22 cellular contexts compared by ENCODE assay signal in the genomic region with DNA sequence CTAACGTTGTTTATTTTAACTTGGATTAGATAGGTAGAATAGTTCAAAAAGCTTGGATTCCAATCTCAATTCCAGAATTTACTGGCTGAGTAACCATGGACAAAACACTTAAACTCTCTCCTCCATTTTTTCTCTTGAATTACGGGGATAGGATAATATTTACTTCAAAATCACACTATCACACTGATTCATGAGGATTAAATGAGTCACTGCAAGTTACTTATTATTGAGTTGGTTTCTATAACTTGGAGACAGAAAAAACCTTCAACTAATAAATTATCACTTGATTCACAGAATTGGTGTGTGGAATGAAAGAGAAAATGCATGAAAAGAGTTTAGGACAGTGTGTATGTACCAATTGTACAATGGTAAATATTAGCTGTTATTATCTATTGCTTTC.
"Had no signal": no experiment of that assay in that cellular context is flagged by ENCODE, and none has a peak within 500 bp of the region (broad histone marks: within the 10 kb centered on the region; RNA-seq: fewer than 3 reads in every experiment).

No MANE protein-coding gene starts in this region.

- DNase-seq: activated CD4-positive, alpha-beta memory T cell treated with anti-CD3 and anti-CD28 coated beads, Interleukin-2, amount 10 ng/mL, durations not matched to agents 7 days and 5 days; activated CD4-positive, alpha-beta T cell treated with anti-CD3 and anti-CD28 coated beads for 1 hour; activated CD4-positive, alpha-beta T cell treated with anti-CD3 and anti-CD28 coated beads for 48 hours; activated CD4-positive, CD25-positive, alpha-beta regulatory T cell; activated CD8-positive, alpha-beta memory T cell treated with anti-CD3 and anti-CD28 coated beads for 24 hours; activated gamma-delta T cell; activated naive CD4-positive, alpha-beta T cell treated with Interleukin-2 at 50 U/mL for 16 hours; activated naive CD8-positive, alpha-beta T cell treated with anti-CD3 and anti-CD28 coated beads, Interleukin-2, amount 10 ng/mL, durations not matched to agents 7 days and 5 days; activated T-cell treated with anti-CD3 and anti-CD28 coated beads, Interleukin-2, amount 50 U/mL, for 24 hours; body of pancreas; NCI-H1105; NCI-H1417 treated with DMSO at 0.1 percent for 48 hours; NCI-H187 treated with DMSO at 0.1 percent for 48 hours; NCI-H2081; NCI-H2171 treated with DMSO at 0.1 percent for 48 hours; NCI-H345; NCI-H524 treated with DMSO at 0.1 percent for 48 hours; PC-9; Right ventricle myocardium superior; SJCRH30; T1000; WERI-Rb-1 had no signal
